In the genomic region with DNA sequence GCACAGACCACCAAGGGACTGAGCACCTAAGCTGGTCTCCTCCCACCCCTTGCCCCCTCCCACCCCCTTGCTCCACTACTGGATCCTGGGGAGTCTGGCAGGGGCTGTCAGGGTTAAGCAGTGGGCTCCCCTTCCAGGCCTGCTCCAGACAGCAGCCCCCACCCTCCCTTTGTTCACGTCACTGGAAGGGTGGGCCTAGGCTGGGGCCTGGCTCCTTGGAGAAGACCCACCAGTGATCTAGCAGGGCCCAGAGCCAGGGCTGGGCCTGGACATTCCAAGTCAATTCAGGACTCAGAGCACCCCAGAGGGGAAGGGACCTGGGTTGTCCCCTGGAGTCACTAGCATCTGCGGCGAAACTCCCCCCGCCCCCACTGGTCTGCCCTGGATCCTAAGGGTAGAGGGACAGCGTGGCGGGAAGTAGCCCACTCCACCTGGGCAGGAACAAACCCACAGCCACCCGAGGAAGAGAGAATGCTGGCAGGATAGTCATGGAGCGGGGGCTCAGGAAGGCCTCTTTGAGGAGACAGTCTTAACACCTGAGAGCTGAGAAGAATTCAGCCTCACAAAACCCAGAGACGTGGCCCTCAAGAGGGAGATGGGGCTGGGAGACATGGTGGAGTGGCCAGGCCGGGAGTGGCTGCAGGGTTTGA, we compare ENCODE assay signal across 24 cellular contexts. TPM values are rescaled to one million over a fixed set of nuclear protein-coding genes. Genes with fewer than 3 reads are reported as not detected.
DNase-seq lines count a peak whose midpoint lies in the region; FAIRE-seq and TF ChIP-seq lines count a peak whose summit lies in the region.
"Had no signal": no experiment of that assay in that cellular context is flagged by ENCODE, and none has a peak within 500 bp of the region (broad histone marks: within the 10 kb centered on the region; RNA-seq: fewer than 3 reads in every experiment).

No MANE protein-coding gene starts in this region.

- H3K79me2 ChIP-seq in H1 (ENCODE audit: control insufficient read depth in 1 of 2, insufficient read depth in 2 of 2, low read length in 2 of 2) (no peaks in the 10 kb centered on the region), mesendoderm (ENCODE audit: control insufficient read depth, insufficient read depth, low read length) (peaks cover 4% of the 10 kb centered on the region)

- H3K4ac ChIP-seq in H1 (replicated peaks; ENCODE audit: insufficient read length, low read depth, low read length) (peak overlapping the region; percentile 99), mesendoderm (ENCODE audit: low read depth, low read length) (peak overlapping the region; percentile 93)

- POLR2A ChIA-PET in H1 (lab: Charles Lee; ENCODE audit: partially characterized antibody), result interaction anchor here (2.1 kb wide), 1 partner anchor 16 kb away, joined by 6 read pairs; no protein-coding TSS in a partner anchor

- H4K8ac ChIP-seq in H1 (ENCODE audit: extremely low read depth, insufficient read depth, low read length) (0 out of 2 replicates have a peak overlapping the region, but pooled peaks have one; percentile 66), mesendoderm (ENCODE audit: low read depth, low read length) (no peak overlapping the region)

- H3K23ac ChIP-seq in H1 (ENCODE audit: insufficient read length) (no peak overlapping the region), mesendoderm (ENCODE audit: low read length) (peak overlapping the region; percentile 98)

- H3K27me3 ChIP-seq in H1 (replicated peaks in 1 of 4; ENCODE audit: control insufficient read depth in 3 of 4, extremely low read depth in 1 of 4, insufficient read depth in 3 of 4, low read length in 3 of 4), result peaks cover 0 to 7% (median 5%) of the 10 kb centered on the region in 4 experiments; a peak in 3 of 7 replicates
- H3K27me3 ChIP-seq in mesendoderm (ENCODE audit: insufficient read depth, low read length, poor library complexity), result no peaks in the 10 kb centered on the region
- no peaks in the 10 kb centered on the region for H3K27me3 ChIP-seq in transverse colon
- H3K27me3 ChIP-seq: ascending aorta, vagina had no signal

- H2BK15ac ChIP-seq in H1 (ENCODE audit: low read length) (0 out of 2 replicates have a peak overlapping the region, but pooled peaks have one; percentile 46), mesendoderm (replicated peaks; ENCODE audit: low read depth) (no peak overlapping the region)

- peak overlapping the region; percentile 96 for H4K91ac ChIP-seq in H1 (replicated peaks; ENCODE audit: insufficient read length, low read length)

- H3K9me3 ChIP-seq in H1 (ENCODE audit: insufficient read depth in 2 of 2, low read depth in 1 of 2, low read length in 1 of 2) (no peaks in the 10 kb centered on the region), transverse colon (no peaks in the 10 kb centered on the region)
- H3K9me3 ChIP-seq: ascending aorta, vagina had no signal

- H3K4me2 ChIP-seq in H1 (ENCODE audit: insufficient read depth in 1 of 2, low read depth in 2 of 2, low read length in 2 of 2), result peak overlapping the region in 1 of 2 experiments; percentile 52; a peak in 1 of 4 replicates
- H3K4me2 ChIP-seq in mesendoderm (ENCODE audit: low read length), result no peak overlapping the region
- H3K4me2 ChIP-seq: KMS-11 had no signal

- H2AK5ac ChIP-seq in H1 (ENCODE audit: low read depth, low read length), result peak overlapping the region; percentile 94; the same call in 1 of the 2 replicates
- H2AK5ac ChIP-seq in mesendoderm (ENCODE audit: low read length), result peak overlapping the region; percentile 100

- H3K56ac ChIP-seq in H1 (replicated peaks; ENCODE audit: insufficient read length, low read depth, low read length) (no peak overlapping the region), mesendoderm (ENCODE audit: low read length) (peak overlapping the region; percentile 97)

- TF ChIP-seq RAD21 in H1 (IDR thresholded peaks at IDR 0.05 in 1 of 2, conservative IDR thresholded peaks at IDR 0.05 in 1 of 2; ENCODE audit: low read depth in 2 of 2, low read length in 2 of 2), result no peak

- H3K14ac ChIP-seq in H1 (ENCODE audit: insufficient read length), result no peak overlapping the region

- peak overlapping the region; percentile 92; the same call in 1 of the 2 replicates for H2BK5ac ChIP-seq in H1 (ENCODE audit: low read depth, low read length)
- peak overlapping the region; percentile 100 for H2BK5ac ChIP-seq in mesendoderm (ENCODE audit: low read length)

- DNase-seq in activated effector memory CD4-positive, alpha-beta T cell treated with anti-CD3 and anti-CD28 coated beads, Interleukin-2, amount 50 U/mL, for 16 hours, result peak; percentile 61
- no peak for DNase-seq in activated effector memory CD4-positive, alpha-beta T cell treated with Interleukin-2 at 50 U/mL for 16 hours
- DNase-seq in H1 (ENCODE audit: low read depth in 1 of 2, low spot score in 2 of 2), result no peak
- peak; percentile 65 for DNase-seq in mesendoderm
- no peak for DNase-seq in transverse colon
- no peak for DNase-seq in GM20000 (ENCODE audit: low spot score)
- no peak for DNase-seq in H4 (ENCODE audit: low spot score)
- DNase-seq in middle frontal gyrus (ENCODE audit: extremely low spot score, low spot score), result no peak
- DNase-seq: activated naive CD4-positive, alpha-beta T cell treated with Interleukin-2 at 50 U/mL for 16 hours; CD8-positive, alpha-beta T cell; immature natural killer cell; NCI-H2171 treated with DMSO at 0.1 percent for 48 hours; NCI-H774; stimulated activated CD4-positive, alpha-beta T cell treated with anti-CD3 and anti-CD28 coated beads, Interleukin-12 subunit alpha, Interleukin-12 subunit beta, amount 100 ng/mL, for 4 hours; stimulated activated naive B cell treated with anti-CD40 and anti-IgM and Interleukin-4, amounts not matched to agents 10 μg/mL and 1 μg/mL and 100 μg/mL, for 72 hours had no signal

- H3K9ac ChIP-seq in H1 (replicated peaks in 1 of 4; ENCODE audit: extremely low read depth in 1 of 4, low read depth in 3 of 4, low read length in 3 of 4), result no peak overlapping the region
- peak overlapping the region; percentile 73 for H3K9ac ChIP-seq in mesendoderm (ENCODE audit: low read length)
- H3K9ac ChIP-seq: KMS-11 had no signal

- H2AFZ ChIP-seq in H1 (ENCODE audit: low read length), result no peak overlapping the region

- TF ChIP-seq EP300 in H1 (IDR thresholded peaks at IDR 0.05; ENCODE audit: borderline replicate concordance in 1 of 2, low read depth in 2 of 2, low read length in 2 of 2) (no peak), transverse colon (IDR thresholded peaks at IDR 0.05; ENCODE audit: low read depth) (no peak)

- TF ChIP-seq CTCF in H1 (IDR thresholded peaks at IDR 0.05; ENCODE audit: control extremely low read depth in 1 of 3, insufficient read depth in 1 of 3, low read depth in 1 of 3, low read length in 3 of 3) (no peak), transverse colon (IDR thresholded peaks at IDR 0.05) (no peak), GM20000 (IDR thresholded peaks at IDR 0.05; ENCODE audit: extremely low read depth, missing control alignments) (no peak)

- peak overlapping the region; percentile 95 for H3K18ac ChIP-seq in H1 (ENCODE audit: extremely low read depth, low read length)
- peak overlapping the region; percentile 92 for H3K18ac ChIP-seq in mesendoderm (ENCODE audit: low read length)

- H3K4me3 ChIP-seq in H1 (ENCODE audit: extremely low read depth in 1 of 4, insufficient read depth in 2 of 4, low read depth in 3 of 4, low read length in 4 of 4), result no peak overlapping the region
- no peak overlapping the region for H3K4me3 ChIP-seq in mesendoderm (ENCODE audit: low read length)
- H3K4me3 ChIP-seq in transverse colon, result no peak overlapping the region
- H3K4me3 ChIP-seq: ascending aorta, coronary artery, vagina had no signal

- in situ Hi-C loops in transverse colon (cut with MboI; ENCODE audit: low pct_ligation_motif_present in 1 of 4, low pct_unique_long_range_greater_than_20kb in 1 of 4, low sequenced_read_pairs in 3 of 4), result loop anchor here in 1 of 4 donors (25.0 kb wide), 2 partner anchors 222 to 303 kb away; partner anchors contain the start of gene DERL3

- H3K79me1 ChIP-seq in H1 (ENCODE audit: low read depth, low read length) (no peaks in the 10 kb centered on the region), mesendoderm (ENCODE audit: low read length) (no peaks in the 10 kb centered on the region)

- peak overlapping the region; percentile 100 for H2BK12ac ChIP-seq in H1 (ENCODE audit: low read depth, low read length)

- TF ChIP-seq POLR2A in H1 (IDR thresholded peaks at IDR 0.05; ENCODE audit: control extremely low read depth in 1 of 2, low read depth in 2 of 2, low read length in 2 of 2) (no peak), transverse colon (IDR thresholded peaks at IDR 0.05) (no peak)

- intact Hi-C loops in transverse colon (cut with DNase I; ENCODE audit: low total_unique reads), result no loop called here

- peak overlapping the region; percentile 99 for H2BK120ac ChIP-seq in H1 (replicated peaks; ENCODE audit: low read depth, low read length)
- H2BK120ac ChIP-seq in mesendoderm (ENCODE audit: low read depth, low read length), result peak overlapping the region; percentile 39

- peak overlapping the region; percentile 90 for H2BK20ac ChIP-seq in H1 (ENCODE audit: low read length)

- FAIRE-seq in H1 (lab: Jason Lieb, UNC), result no peak

- H3K4me1 ChIP-seq in H1 (replicated peaks in 1 of 4; ENCODE audit: control insufficient read depth in 3 of 4, insufficient read depth in 4 of 4, low read length in 3 of 4), result peaks cover 20 to 56% (median 39%) of the 10 kb centered on the region in 4 experiments
- peaks cover 24% of the 10 kb centered on the region for H3K4me1 ChIP-seq in mesendoderm (ENCODE audit: control insufficient read depth, low read depth, low read length)
- H3K4me1 ChIP-seq in transverse colon, result peaks cover 9 to 60% (median 30%) of the 10 kb centered on the region in 4 donors
- H3K4me1 ChIP-seq: ascending aorta, vagina had no signal

- H4K20me1 ChIP-seq in H1 (replicated peaks in 1 of 2; ENCODE audit: control insufficient read depth in 1 of 2, insufficient read depth in 2 of 2, low read length in 2 of 2), result no peaks in the 10 kb centered on the region

- no peak overlapping the region for H4K5ac ChIP-seq in H1 (ENCODE audit: insufficient read length, low read depth, low read length)
- H4K5ac ChIP-seq in mesendoderm (ENCODE audit: low read length), result peak overlapping the region; percentile 89

- CTCF ChIA-PET in H1 (lab: Charles Lee; ENCODE audit: partially characterized antibody), result interaction anchor here (0.6 to 1.9 kb wide), 18 partner anchors 11 to 1347 kb away, joined by 3 to 4 read pairs (median 3); no protein-coding TSS in a partner anchor

- H3K36me3 ChIP-seq in H1 (ENCODE audit: control insufficient read depth in 2 of 4, insufficient read depth in 4 of 4, low read length in 3 of 4), result no peaks in the 10 kb centered on the region
- no peaks in the 10 kb centered on the region for H3K36me3 ChIP-seq in mesendoderm (ENCODE audit: control insufficient read depth, insufficient read depth, low read length)
- no peaks in the 10 kb centered on the region for H3K36me3 ChIP-seq in transverse colon
- H3K36me3 ChIP-seq: ascending aorta, vagina had no signal

- no peak overlapping the region for H3K27ac ChIP-seq in H1 (ENCODE audit: low read depth, low read length)
- H3K27ac ChIP-seq in mesendoderm (ENCODE audit: low read depth, low read length), result peak overlapping the region; percentile 89
- H3K27ac ChIP-seq in transverse colon, result peak overlapping the region in 3 of 4 donors; percentile 11 to 81 (median 25)
- H3K27ac ChIP-seq: ascending aorta, epithelial cell of prostate, HL-60, KMS-11, vagina had no signal

- peaks cover 5% of the 10 kb centered on the region for H3K23me2 ChIP-seq in H1 (ENCODE audit: low read depth, low read length)

- 81% methylated on average over 10 of the region's 10 CpGs; no CpG with 5 or more reads in 1 of the 2 experiments for WGBS in H1 (ENCODE audit: extremely low coverage in 1 of 2, insufficient coverage in 1 of 2, insufficient read length in 1 of 2, insufficient replicate concordance in 2 of 2, low coverage in 1 of 2, low lambda C conversion rate in 2 of 2, missing lambda C conversion rate in 1 of 2), 2 experiments
- WGBS in mesendoderm (ENCODE audit: extremely low coverage, insufficient coverage, low lambda C conversion rate), result no CpG with 5 or more reads among the region's 10 CpGs
- WGBS in transverse colon (ENCODE audit: low coverage in 1 of 2), 2 donors, result 91% methylated on average over 10 of the region's 10 CpGs; no CpG with 5 or more reads in 1 of the 2 donors

RNA-seq across cellular contexts. Expression of gene IGLL1, which starts 45.8 kb away (rescaled TPM):
- not detected in 2 replicates for total RNA-seq in H1 (2021; fragmentation: NEBNext Ultra II Directional; extraction: Animal tissue kit (Norgen Biotek cat#: 25700))
- not detected in 2 replicates for polyA plus RNA-seq in H1 (2011; rRNA removed)
- not detected for polyA plus RNA-seq in H1 (2011; cell fraction: cytosol; rRNA removed)
- 0.21 TPM for polyA plus RNA-seq in H1 (2011; cell fraction: nucleus; rRNA removed)
- polyA plus RNA-seq in H1 (2012, experiment 1 of 2), result not detected in 4 replicates
- not detected for polyA plus RNA-seq in H1 (2012, experiment 2 of 2)
- not detected for polyA plus RNA-seq in H1 (2013, experiment 1 of 2)
- not detected for polyA plus RNA-seq in H1 (2013, experiment 2 of 2)
- polyA minus RNA-seq in H1 (2011; rRNA and poly(A)+ RNA removed), result not detected in 2 replicates
- polyA minus RNA-seq in H1 (2011; cell fraction: cytosol; rRNA and poly(A)+ RNA removed), result not detected
- polyA minus RNA-seq in H1 (2011; cell fraction: nucleus; rRNA and poly(A)+ RNA removed), result not detected
- not detected for polyA plus RNA-seq in mesendoderm (2013, experiment 1 of 2)
- polyA plus RNA-seq in mesendoderm (2013, experiment 2 of 2), result not detected
- not detected for total RNA-seq in transverse colon
- not detected in 2 replicates for total RNA-seq in H4 (2014; rRNA removed; shearing (Covaris generic))
- total RNA-seq: activated CD8-positive, alpha-beta memory T cell treated with anti-CD3 and anti-CD28 coated beads for 36 hours; ascending aorta; CD8-positive, alpha-beta T cell; glomerular endothelial cell; mucosa of gallbladder; vagina had no signal
- polyA plus RNA-seq: immature natural killer cell had no signal

Comparison
In these comparisons a context has a peak if more than half of its experiments do, and no peak if none do; other contexts are left out.
1. DNase-seq: peak in activated effector memory CD4-positive, alpha-beta T cell treated with anti-CD3 and anti-CD28 coated beads, Interleukin-2, amount 50 U/mL, for 16 hours (single experiment) and mesendoderm (single experiment); none in activated effector memory CD4-positive, alpha-beta T cell treated with Interleukin-2 at 50 U/mL for 16 hours (single experiment), H1 (0 of 2), transverse colon (single experiment), GM20000 (single experiment), H4 (single experiment) and middle frontal gyrus (single experiment).